ENCODE assay signal across 17 cellular contexts in genomic region chr6:101398716-101399626, GRCh38. TPM values are rescaled to one million over a fixed set of nuclear protein-coding genes. Genes with fewer than 3 reads are reported as not detected.
DNase-seq lines count a peak whose midpoint lies in the region; ATAC-seq, FAIRE-seq and TF ChIP-seq lines count a peak whose summit lies in the region.
"Had no signal": no experiment of that assay in that cellular context is flagged by ENCODE, and none has a peak within 500 bp of the region (broad histone marks: within the 10 kb centered on the region; RNA-seq: fewer than 3 reads in every experiment).

No MANE protein-coding gene starts in this region.

- TF ChIP-seq CTCF in osteocyte (IDR thresholded peaks at IDR 0.05) = no peak

- H3K9me3 Mint-ChIP-seq in osteocyte (ENCODE audit: unreplicated experiment) = no peaks in the 10 kb centered on the region

- H3K9ac ChIP-seq in Karpas-422 (ENCODE audit: low read length) = no peak overlapping the region

- H3K36me3 Mint-ChIP-seq in osteocyte (ENCODE audit: unreplicated experiment) = peaks cover 5% of the 10 kb centered on the region

- H3K36me3 ChIP-seq in Karpas-422 (ENCODE audit: insufficient read depth, low read length) = no peaks in the 10 kb centered on the region

- H3K9me2 ChIP-seq in Karpas-422 (replicated peaks; ENCODE audit: insufficient read depth, low read length) = no peaks in the 10 kb centered on the region

- H3K4me1 ChIP-seq in Karpas-422 (ENCODE audit: low read length) = no peaks in the 10 kb centered on the region

- no peak overlapping the region for H2AFZ ChIP-seq in Karpas-422 (ENCODE audit: low read length)
- H2AFZ ChIP-seq: PC-9 had no signal

- H3K27me3 Mint-ChIP-seq in osteocyte (ENCODE audit: unreplicated experiment) = peaks cover 4% of the 10 kb centered on the region

- intact Hi-C loops in head of caudate nucleus (cut with DNase I) = no loop called here

- no peak for FAIRE-seq in GM19239 (lab: Jason Lieb, UNC)

- H3K79me2 ChIP-seq in Karpas-422 (ENCODE audit: low read length) = no peaks in the 10 kb centered on the region

- H3K27me3 ChIP-seq in Karpas-422 (ENCODE audit: low read length) = no peaks in the 10 kb centered on the region

- H3K27ac Mint-ChIP-seq in osteocyte (ENCODE audit: unreplicated experiment) = peak overlapping the region; percentile 47

- ATAC-seq in HG03097 (IDR thresholded peaks at IDR 0.05; ENCODE audit: low FRiP score, unreplicated experiment) (no peak), HG03108 (IDR thresholded peaks at IDR 0.05; ENCODE audit: unreplicated experiment) (no peak)
- ATAC-seq: esophagus mucosa had no signal

- H3K4me2 ChIP-seq in Karpas-422 (ENCODE audit: low read depth, low read length, poor library complexity, severe bottlenecking) = no peak overlapping the region
- H3K4me2 ChIP-seq: PC-9 had no signal

- H4K20me1 ChIP-seq in Karpas-422 (ENCODE audit: insufficient read depth, low read depth, low read length) = no peaks in the 10 kb centered on the region

- H3K4me3 Mint-ChIP-seq in osteocyte (ENCODE audit: unreplicated experiment) = peak overlapping the region; percentile 80

- H3K9me3 ChIP-seq in Karpas-422 (ENCODE audit: low read length) = no peaks in the 10 kb centered on the region

- H3K4me3 ChIP-seq in Karpas-422 (ENCODE audit: low read length) = no peak overlapping the region
- H3K4me3 ChIP-seq: PC-9 had no signal

- peaks cover 40% of the 10 kb centered on the region for H3K4me1 Mint-ChIP-seq in osteocyte (ENCODE audit: unreplicated experiment)

- DNase-seq in DMS53 treated with DMSO at 0.1 percent for 48 hours (lab: John Stamatoyannopoulos, UW; ENCODE audit: unreplicated experiment) (peak; percentile 34), head of caudate nucleus (peak in 34 of 42 donors; percentile 10 to 63 (median 36)), osteocyte (ENCODE audit: extremely low spot score, unreplicated experiment) (no peak), Karpas-422 (no peak), GM19239 (ENCODE audit: insufficient read length, low spot score) (no peak)
- DNase-seq: activated gamma-delta T cell treated with Interleukin-2 at 50 U/mL for 16 hours; AML-193; central memory CD4-positive, alpha-beta T cell; KG1; NCI-H146; NCI-H524; PC-9 had no signal

- H3K27ac ChIP-seq in angular gyrus (ENCODE audit: low read depth, low read length) (peak overlapping the region; percentile 56), Karpas-422 (ENCODE audit: low read length) (no peak overlapping the region)
- H3K27ac ChIP-seq: PC-9 had no signal

RNA-seq across cellular contexts. Expression of gene GRIK2, which starts 5.5 kb away (rescaled TPM):
- 7.1 and 10.8 TPM in 2 replicates for total RNA-seq in osteocyte
- 0.07 TPM in 2 replicates for total RNA-seq in Karpas-422 (2014; rRNA removed; shearing (Covaris generic); ENCODE audit: low replicate concordance)
- total RNA-seq: activated CD8-positive, alpha-beta memory T cell treated with anti-CD3 and anti-CD28 coated beads for 36 hours had no signal

Comparison
In these comparisons a context has a peak if more than half of its experiments do, and no peak if none do; other contexts are left out.
1. DNase-seq: peak in DMS53 treated with DMSO at 0.1 percent for 48 hours (single experiment) and head of caudate nucleus (34 of 42); none in osteocyte (single experiment), Karpas-422 (single experiment) and GM19239 (single experiment).